In genomic region chrX:72052415-72053090, GRCh38 we compare ENCODE assay signal across 19 cellular contexts.
A peak's percentile ranks its signal among the peaks of the same experiment; 100 is the strongest.
DNase-seq lines count a peak whose midpoint lies in the region; ATAC-seq and TF ChIP-seq lines count a peak whose summit lies in the region.
"Had no signal": no experiment of that assay in that cellular context is flagged by ENCODE, and none has a peak within 500 bp of the region (broad histone marks: within the 10 kb centered on the region; RNA-seq: fewer than 3 reads in every experiment).

No MANE protein-coding gene starts in this region.

- intact Hi-C loops in heart right ventricle (cut with DNase I), result no loop called here

- H3K9ac ChIP-seq in HUES64 (ENCODE audit: low read depth, low read length), result peak overlapping the region; percentile 53; the same call in 1 of the 2 replicates

- no peak for ATAC-seq in heart right ventricle
- ATAC-seq: effector memory CD8-positive, alpha-beta T cell; GM12878; mucosa of descending colon; T-cell; upper lobe of right lung had no signal

- TF ChIP-seq CTCF in heart right ventricle (IDR thresholded peaks at IDR 0.05), result no peak

- peak; percentile 47 for DNase-seq in AG08395 (ENCODE audit: low spot score)
- DNase-seq in dermis microvascular lymphatic vessel endothelial cell (ENCODE audit: low read depth in 2 of 2), result peak; percentile 65 to 67
- DNase-seq in iris pigment epithelial cell (ENCODE audit: low read depth), result peak; percentile 23
- DNase-seq in GDM1 (lab: John Stamatoyannopoulos, UW), result no peak
- no peak for DNase-seq in DMS153 treated with DMSO at 0.1 percent for 48 hours (lab: John Stamatoyannopoulos, UW; ENCODE audit: unreplicated experiment)
- DNase-seq in NCI-H526 (lab: John Stamatoyannopoulos, UW), result no peak
- no peak for DNase-seq in heart right ventricle
- DNase-seq: activated B cell treated with CpG ODN at 0.5 μM for 24 hours; activated CD8-positive, alpha-beta memory T cell treated with anti-CD3 and anti-CD28 coated beads, Interleukin-2, amount 50 U/mL, for 4 hours; effector memory CD8-positive, alpha-beta T cell; mucosa of descending colon; ovary; stimulated activated naive CD4-positive, alpha-beta T cell; T-cell; upper lobe of right lung had no signal

- WGBS in HUES64, result 17% methylated on average over 2 of the region's 5 CpGs
- WGBS in heart right ventricle, 2 donors, result 78 to 85% methylated on average over 5 of the region's 5 CpGs

- H3K4me3 ChIP-seq in HUES64 (ENCODE audit: low read length) (no peak overlapping the region; the same call in 1 of the 2 replicates), heart right ventricle (no peak overlapping the region)
- H3K4me3 ChIP-seq: breast epithelium, GM12878, mucosa of descending colon, ovary, smooth muscle cell, upper lobe of right lung had no signal

- H3K27ac ChIP-seq in HUES64 (ENCODE audit: low read depth, low read length) (peak overlapping the region; percentile 89), heart right ventricle (no peak overlapping the region)
- H3K27ac ChIP-seq: breast epithelium, ovary, upper lobe of right lung had no signal

- no peaks in the 10 kb centered on the region for H3K27me3 ChIP-seq in HUES64 (ENCODE audit: insufficient read depth, low read length)
- peaks cover 0 to 59% (median 0%) of the 10 kb centered on the region in 7 donors for H3K27me3 ChIP-seq in heart right ventricle
- H3K27me3 ChIP-seq: ovary, upper lobe of right lung had no signal

- H3K4me1 ChIP-seq in HUES64 (ENCODE audit: insufficient read depth, low read length), result peaks cover 35% of the 10 kb centered on the region
- peaks cover 0 to 11% (median 0%) of the 10 kb centered on the region in 9 donors for H3K4me1 ChIP-seq in heart right ventricle
- H3K4me1 ChIP-seq: breast epithelium, upper lobe of right lung had no signal

- H3K9me3 ChIP-seq in HUES64 (ENCODE audit: insufficient read depth, low read depth, low read length) (no peaks in the 10 kb centered on the region), heart right ventricle (no peaks in the 10 kb centered on the region)
- H3K9me3 ChIP-seq: breast epithelium, mucosa of descending colon, ovary, upper lobe of right lung had no signal

- H3K36me3 ChIP-seq in HUES64 (ENCODE audit: insufficient read depth, low read length) (no peaks in the 10 kb centered on the region), heart right ventricle (no peaks in the 10 kb centered on the region)
- H3K36me3 ChIP-seq: breast epithelium, ovary, upper lobe of right lung had no signal

Comparison
In these comparisons a context has a peak if more than half of its experiments do, and no peak if none do; other contexts are left out.
1. DNase-seq: peak in AG08395 (single experiment), dermis microvascular lymphatic vessel endothelial cell (2 of 2) and iris pigment epithelial cell (single experiment); none in GDM1 (single experiment), DMS153 treated with DMSO at 0.1 percent for 48 hours (single experiment), NCI-H526 (0 of 2) and heart right ventricle (0 of 2).